ENCODE assay signal across 25 cellular contexts in genomic region chr9:110008663-110009062, GRCh38.
DNase-seq lines count a peak whose midpoint lies in the region; ATAC-seq, FAIRE-seq and TF ChIP-seq lines count a peak whose summit lies in the region.
"Had no signal": no experiment of that assay in that cellular context is flagged by ENCODE, and none has a peak within 500 bp of the region (broad histone marks: within the 10 kb centered on the region; RNA-seq: fewer than 3 reads in every experiment).

No MANE protein-coding gene starts in this region.

- peak; percentile 9 for ATAC-seq in HG02852 (IDR thresholded peaks at IDR 0.05; ENCODE audit: unreplicated experiment)
- ATAC-seq in GM12878: peak; percentile 71
- ATAC-seq in GM18867 (IDR thresholded peaks at IDR 0.05; ENCODE audit: unreplicated experiment): no peak
- ATAC-seq: T-cell had no signal

- peak overlapping the region; percentile 21; the same call in 1 of the 2 replicates for H3K4me2 ChIP-seq in GM12878 (ENCODE audit: control insufficient read depth, insufficient read depth)
- H3K4me2 ChIP-seq in smooth muscle cell: no peak overlapping the region

- BruUV-seq in GM12878 (replicated peaks; lab: Mats Ljungman, UMichigan): no TSS peak

- H2AFZ ChIP-seq in GM12878 (ENCODE audit: control insufficient read depth, low read depth, low read length) (peak overlapping the region; percentile 45), smooth muscle cell (ENCODE audit: low read depth) (no peak overlapping the region)

- no peak for TF ChIP-seq RAD21 in GM12878 (IDR thresholded peaks at IDR 0.05; ENCODE audit: insufficient read depth, low read depth, low read length)

- H3K4me1 ChIP-seq in GM12878 (ENCODE audit: control insufficient read depth, insufficient read depth, low read length) (peaks cover 21% of the 10 kb centered on the region), smooth muscle cell (ENCODE audit: low read depth) (no peaks in the 10 kb centered on the region)
- H3K4me1 ChIP-seq: BE2C had no signal

- H3K4me3 ChIP-seq in GM12878 (no peak overlapping the region), smooth muscle cell (no peak overlapping the region)
- H3K4me3 ChIP-seq: SK-N-MC had no signal

- H3K9me3 ChIP-seq in GM12878 (replicated peaks; ENCODE audit: control insufficient read depth, insufficient read depth, low read length) (no peaks in the 10 kb centered on the region; the same call in 2 of the 3 replicates), smooth muscle cell (replicated peaks; ENCODE audit: low read depth) (no peaks in the 10 kb centered on the region)
- H3K9me3 ChIP-seq: BE2C had no signal

- H3K79me2 ChIP-seq in GM12878 (ENCODE audit: control insufficient read depth, insufficient read depth, low read length) (no peaks in the 10 kb centered on the region), smooth muscle cell (ENCODE audit: low read depth) (no peaks in the 10 kb centered on the region)

- 100% methylated on average over 1 of the region's 1 CpG for WGBS in GM12878 (ENCODE audit: insufficient coverage, insufficient replicate concordance, low lambda C conversion rate, missing lambda C conversion rate)
- 100% methylated on average over 1 of the region's 1 CpG for WGBS in smooth muscle cell (ENCODE audit: low lambda C conversion rate)

- SMC1A ChIA-PET in GM12878 (lab: Charles Lee; ENCODE audit: uncharacterized antibody, unreplicated experiment): no interaction called here

- H3K27ac ChIP-seq in GM12878 (ENCODE audit: control insufficient read depth, insufficient read depth): peak overlapping the region; percentile 69
- peak overlapping the region; percentile 65 for H3K27ac ChIP-seq in smooth muscle cell (ENCODE audit: low read depth)
- H3K27ac ChIP-seq: HL-60, SK-N-MC had no signal

- POLR2A ChIA-PET in GM12878 (lab: Charles Lee): interaction anchor here (0.6 kb wide), 1 partner anchor 19 kb away, joined by 3 read pairs; no protein-coding TSS in a partner anchor

- peak; percentile 51 for FAIRE-seq in GM12892 (lab: Jason Lieb, UNC)
- no peak for FAIRE-seq in GM12878 (lab: Jason Lieb, UNC)
- FAIRE-seq: A204.1, H54, HTR-8/SVneo had no signal

- no peak overlapping the region for H3K9ac ChIP-seq in GM12878 (ENCODE audit: control insufficient read depth, insufficient read depth, low read length)
- no peak overlapping the region for H3K9ac ChIP-seq in smooth muscle cell (ENCODE audit: low read depth)

- no peak for DNase-seq in GM12892 (ENCODE audit: insufficient read length)
- DNase-seq in GM12878 (ENCODE audit: low read depth, low spot score): no peak
- DNase-seq in smooth muscle cell (lab: John Stamatoyannopoulos, UW; ENCODE audit: unreplicated experiment): no peak
- no peak for DNase-seq in HuH-7.5 (ENCODE audit: low spot score)
- DNase-seq in GM13977 (ENCODE audit: low spot score): no peak
- DNase-seq: BE2C; Caco-2; CD4-positive, CD25-positive, alpha-beta regulatory T cell; GF-D8; HFFc6; KBM-7; MV-4-11; NCI-H1694 treated with DMSO at 0.1 percent for 48 hours; NCI-H2107; NCI-H510A; NCI-H774; SHP77; T-cell had no signal

- no peak for TF ChIP-seq EP300 in GM12878 (IDR thresholded peaks at IDR 0.05; ENCODE audit: borderline replicate concordance in 1 of 2, control insufficient read depth in 1 of 2, low read depth in 2 of 2, low read length in 2 of 2)

- peaks cover 3% of the 10 kb centered on the region for H3F3A ChIP-seq in smooth muscle cell (ENCODE audit: low read depth)

- intact Hi-C loops in GM12878 (cut with micrococcal nuclease; ENCODE audit: unreplicated experiment): loop anchor here (1.0 to 2.0 kb wide), 2 partner anchors 34 to 42 kb away; no protein-coding TSS in a partner anchor

- CTCF ChIA-PET in GM12878 (lab: Yijun Ruan, JAX): interaction anchor here (0.6 kb wide), 1 partner anchor 10 kb away, joined by 3 read pairs; no protein-coding TSS in a partner anchor

- TF ChIP-seq CTCF in GM12878 (IDR thresholded peaks at IDR 0.05 in 2 of 3, conservative IDR thresholded peaks at IDR 0.05 in 1 of 3; ENCODE audit: control insufficient read depth in 2 of 3, extremely low read depth in 1 of 3, insufficient read depth in 1 of 3, low read depth in 3 of 3, low read length in 3 of 3): no peak
- TF ChIP-seq CTCF in smooth muscle cell (IDR thresholded peaks at IDR 0.05; ENCODE audit: borderline replicate concordance, insufficient read depth, poor library complexity, severe bottlenecking): no peak
- no peak for TF ChIP-seq CTCF in GM13977 (IDR thresholded peaks at IDR 0.05; ENCODE audit: extremely low read depth, insufficient read depth, missing control alignments)

- in situ Hi-C loops in GM12878 (cut with MboI): no loop called here
- in situ Hi-C loops in GM13977 (cut with MboI; ENCODE audit: low pct_unique_long_range_greater_than_20kb, low sequenced_read_pairs, unreplicated experiment): no loop called here

- RAD21 ChIA-PET in GM12878 (lab: Charles Lee; ENCODE audit: unreplicated experiment): no interaction called here

- no peaks in the 10 kb centered on the region for H4K20me1 ChIP-seq in GM12878 (ENCODE audit: control insufficient read depth, insufficient read depth)
- no peaks in the 10 kb centered on the region for H4K20me1 ChIP-seq in smooth muscle cell (ENCODE audit: low read depth)

- H3K36me3 ChIP-seq in GM12878 (ENCODE audit: control insufficient read depth in 2 of 2, insufficient read depth in 2 of 2, low read length in 1 of 2): no peaks in the 10 kb centered on the region
- no peaks in the 10 kb centered on the region for H3K36me3 ChIP-seq in smooth muscle cell (ENCODE audit: low read depth)
- H3K36me3 ChIP-seq: BE2C had no signal

- no peak for TF ChIP-seq POLR2A in GM12892 (IDR thresholded peaks at IDR 0.05; ENCODE audit: low read depth, low read length)
- no peak for TF ChIP-seq POLR2A in GM12878 (IDR thresholded peaks at IDR 0.05; ENCODE audit: low read depth, low read length)

- no peaks in the 10 kb centered on the region for H3K27me3 ChIP-seq in GM12878 (replicated peaks in 1 of 2; ENCODE audit: control insufficient read depth in 2 of 2, insufficient read depth in 2 of 2, low read length in 1 of 2)
- H3K27me3 ChIP-seq in smooth muscle cell (ENCODE audit: low read depth): no peaks in the 10 kb centered on the region
- H3K27me3 ChIP-seq: BE2C had no signal

TF ChIP-seq in GM12878, 131 proteins besides CTCF, POLR2A, EP300 and RAD21 (continues in another document):
- TF ChIP-seq ZNF687 (IDR thresholded peaks at IDR 0.05) (0 out of 2 replicates have a peak, but pooled peaks have one; percentile 9), RAD51 (IDR thresholded peaks at IDR 0.05) (peak; percentile 61; the same call in 1 of the 2 replicates), POU2F2 (IDR thresholded peaks at IDR 0.05; ENCODE audit: borderline replicate concordance, low read depth, low read length) (no peak), HCFC1 (IDR thresholded peaks at IDR 0.05; ENCODE audit: low read length) (no peak), CEBPZ (IDR thresholded peaks at IDR 0.05; ENCODE audit: low read depth, low read length) (no peak), BACH1 (IDR thresholded peaks at IDR 0.05; ENCODE audit: borderline replicate concordance) (no peak), BHLHE40 (IDR thresholded peaks at IDR 0.05; ENCODE audit: borderline replicate concordance in 1 of 2, low read depth in 2 of 2, low read length in 1 of 2) (no peak)
